22 cellular contexts compared by ENCODE assay signal in the genomic region with DNA sequence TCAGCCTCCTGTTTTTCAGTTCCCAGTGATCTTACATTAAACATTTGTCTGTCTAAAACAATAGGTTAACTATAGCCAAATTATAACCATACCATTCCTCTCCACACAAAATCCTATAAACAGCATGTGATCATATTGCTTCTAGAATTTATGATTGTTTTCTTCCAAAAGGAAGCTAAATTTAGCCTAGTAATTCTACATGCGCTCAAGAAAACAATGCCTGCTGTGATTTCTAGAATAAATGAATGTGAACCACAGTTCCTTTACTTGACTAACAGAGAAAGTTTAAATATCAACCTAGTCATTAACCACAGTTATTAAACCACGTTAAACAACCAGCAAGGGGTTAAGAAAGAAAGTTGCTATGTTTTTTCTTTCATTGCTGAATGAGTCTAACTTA. TPM values are rescaled to one million over a fixed set of nuclear protein-coding genes. Genes with fewer than 3 reads are reported as not detected.
A peak's percentile ranks its signal among the peaks of the same experiment; 100 is the strongest.
DNase-seq lines count a peak whose midpoint lies in the region; ATAC-seq and TF ChIP-seq lines count a peak whose summit lies in the region.
"Had no signal": no experiment of that assay in that cellular context is flagged by ENCODE, and none has a peak within 500 bp of the region (broad histone marks: within the 10 kb centered on the region; RNA-seq: fewer than 3 reads in every experiment).

No MANE protein-coding gene starts in this region.

- H3K27ac ChIP-seq in HCT116 (ENCODE audit: low read depth, low read length) (peak overlapping the region; percentile 91; the same call in 1 of the 2 replicates), angular gyrus (ENCODE audit: low read depth, low read length) (peak overlapping the region; percentile 1), gastrocnemius medialis (peak overlapping the region; percentile 70 to 75 (median 72)), smooth muscle cell (ENCODE audit: low read depth) (no peak overlapping the region)
- H3K27ac ChIP-seq: BLaER1, RWPE1 had no signal

- H3K27ac Mint-ChIP-seq in activated T-helper 2 cell treated with anti-CD3 and anti-CD28 coated beads, Interferon-gamma antibody, Interleukin-2, Interleukin-4, amounts not matched to agents 10 μg/mL and 5 μg/mL and 100 μg/mL, durations not matched to agents 14 hours and 24 hours and 36 hours, result no peak overlapping the region
- H3K27ac Mint-ChIP-seq: CD4-positive, alpha-beta memory T cell; GM23338; IgD-negative memory B cell had no signal

- TF ChIP-seq CTCF in HCT116 (IDR thresholded peaks at IDR 0.05 in 2 of 3, conservative IDR thresholded peaks at IDR 0.05 in 1 of 3; ENCODE audit: borderline replicate concordance in 1 of 3, insufficient read depth in 1 of 3, low read depth in 2 of 3, low read length in 2 of 3), result no peak
- no peak for TF ChIP-seq CTCF in gastrocnemius medialis (IDR thresholded peaks at IDR 0.05 in 4 of 5, conservative IDR thresholded peaks at IDR 0.05 in 1 of 5)
- TF ChIP-seq CTCF in smooth muscle cell (IDR thresholded peaks at IDR 0.05; ENCODE audit: borderline replicate concordance, insufficient read depth, poor library complexity, severe bottlenecking), result no peak

- peaks cover 7% of the 10 kb centered on the region for H3K27me3 Mint-ChIP-seq in activated T-helper 2 cell treated with anti-CD3 and anti-CD28 coated beads, Interferon-gamma antibody, Interleukin-2, Interleukin-4, amounts not matched to agents 10 μg/mL and 5 μg/mL and 100 μg/mL, durations not matched to agents 14 hours and 24 hours and 36 hours (ENCODE audit: low read depth)

- no TSS peak for BruUV-seq in HCT116 (replicated peaks; lab: Mats Ljungman, UMichigan)

- H3K4me1 ChIP-seq in HCT116 (ENCODE audit: control insufficient read depth in 1 of 2, insufficient read depth in 2 of 2, low read length in 2 of 2) (peaks cover 95 to 100% of the 10 kb centered on the region in 2 experiments), gastrocnemius medialis (peaks cover 54 to 64% of the 10 kb centered on the region in 2 donors), smooth muscle cell (ENCODE audit: low read depth) (no peaks in the 10 kb centered on the region)
- H3K4me1 ChIP-seq: BLaER1 had no signal

- H3K79me2 ChIP-seq in HCT116 (ENCODE audit: insufficient read depth, low read length), result peaks cover 100% of the 10 kb centered on the region
- H3K79me2 ChIP-seq in smooth muscle cell (ENCODE audit: low read depth), result no peaks in the 10 kb centered on the region

- H4K20me1 ChIP-seq in HCT116 (ENCODE audit: insufficient read depth), result no peaks in the 10 kb centered on the region
- H4K20me1 ChIP-seq in smooth muscle cell (ENCODE audit: low read depth), result no peaks in the 10 kb centered on the region
- H4K20me1 ChIP-seq: BLaER1 had no signal

- in situ Hi-C loops in gastrocnemius medialis (cut with MboI; ENCODE audit: low sequenced_read_pairs in 4 of 4), result no loop called here

- no peaks in the 10 kb centered on the region for H3F3A ChIP-seq in smooth muscle cell (ENCODE audit: low read depth)

- H3K9me3 ChIP-seq in HCT116 (ENCODE audit: control insufficient read depth in 1 of 2, insufficient read depth in 1 of 2, low read depth in 1 of 2, low read length in 2 of 2), result no peaks in the 10 kb centered on the region
- H3K9me3 ChIP-seq in gastrocnemius medialis, result no peaks in the 10 kb centered on the region
- no peaks in the 10 kb centered on the region for H3K9me3 ChIP-seq in smooth muscle cell (replicated peaks; ENCODE audit: low read depth)
- H3K9me3 ChIP-seq: BLaER1, MG63 had no signal

- no peak for DNase-seq in HCT116 (ENCODE audit: low read depth, low spot score)
- DNase-seq in foreskin melanocyte, result peak; percentile 94
- no peak for DNase-seq in gastrocnemius medialis
- no peak for DNase-seq in NCI-H146 (lab: John Stamatoyannopoulos, UW)
- no peak for DNase-seq in NAMALWA (ENCODE audit: low spot score)
- DNase-seq in activated T-helper 2 cell treated with anti-CD3 and anti-CD28 coated beads, Interferon-gamma antibody, Interleukin-2, Interleukin-4, amounts not matched to agents 10 μg/mL and 5 μg/mL and 100 μg/mL, durations not matched to agents 14 hours and 24 hours and 36 hours (ENCODE audit: low spot score), result no peak
- DNase-seq in smooth muscle cell (lab: John Stamatoyannopoulos, UW; ENCODE audit: unreplicated experiment), result no peak
- DNase-seq: Calu3; CD4-positive, alpha-beta memory T cell; EL; HCEC 1CT; Kasumi-1; MG63; NCI-H1436 treated with DMSO at 0.1 percent for 48 hours; OCI-M1; SIG-M5 had no signal

- peaks cover 18 to 71% of the 10 kb centered on the region in 2 experiments for H3K36me3 ChIP-seq in HCT116 (ENCODE audit: control insufficient read depth in 1 of 2, insufficient read depth in 2 of 2, low read length in 2 of 2)
- no peaks in the 10 kb centered on the region for H3K36me3 ChIP-seq in gastrocnemius medialis
- no peaks in the 10 kb centered on the region for H3K36me3 ChIP-seq in smooth muscle cell (ENCODE audit: low read depth)
- H3K36me3 ChIP-seq: BLaER1 had no signal

- POLR2A ChIA-PET in HCT116 (lab: Charles Lee), result no interaction called here

- H3K9me2 ChIP-seq in HCT116 (ENCODE audit: insufficient read depth), result no peaks in the 10 kb centered on the region

- no peaks in the 10 kb centered on the region for H3K36me3 Mint-ChIP-seq in activated T-helper 2 cell treated with anti-CD3 and anti-CD28 coated beads, Interferon-gamma antibody, Interleukin-2, Interleukin-4, amounts not matched to agents 10 μg/mL and 5 μg/mL and 100 μg/mL, durations not matched to agents 14 hours and 24 hours and 36 hours (ENCODE audit: low read depth)
- H3K36me3 Mint-ChIP-seq: CD4-positive, alpha-beta memory T cell; IgD-negative memory B cell had no signal

- no peaks in the 10 kb centered on the region for H3K4me1 Mint-ChIP-seq in activated T-helper 2 cell treated with anti-CD3 and anti-CD28 coated beads, Interferon-gamma antibody, Interleukin-2, Interleukin-4, amounts not matched to agents 10 μg/mL and 5 μg/mL and 100 μg/mL, durations not matched to agents 14 hours and 24 hours and 36 hours (ENCODE audit: low read depth)
- H3K4me1 Mint-ChIP-seq: CD4-positive, alpha-beta memory T cell had no signal

- intact Hi-C loops in HCT116 (cut with micrococcal nuclease) (no loop called here), gastrocnemius medialis (cut with DNase I; ENCODE audit: low total_unique reads) (no loop called here)
- intact Hi-C loops in activated T-helper 2 cell treated with anti-CD3 and anti-CD28 coated beads, Interferon-gamma antibody, Interleukin-2, Interleukin-4, amounts not matched to agents 10 μg/mL and 5 μg/mL and 100 μg/mL, durations not matched to agents 14 hours and 24 hours and 36 hours (cut with micrococcal nuclease), result no loop called here

- H2AFZ ChIP-seq in HCT116 (ENCODE audit: low read depth, low read length, poor library complexity, severe bottlenecking) (no peak overlapping the region), smooth muscle cell (ENCODE audit: low read depth) (no peak overlapping the region)
- H2AFZ ChIP-seq: GM23338 had no signal

- CTCF ChIA-PET in HCT116 (lab: Charles Lee), result no interaction called here

- WGBS in smooth muscle cell (ENCODE audit: low lambda C conversion rate), result 85% methylated on average over 2 of the region's 2 CpGs

- TF ChIP-seq POLR2A in HCT116 (IDR thresholded peaks at IDR 0.05; ENCODE audit: borderline replicate concordance, extremely low read depth, insufficient read depth, insufficient read length) (no peak), gastrocnemius medialis (IDR thresholded peaks at IDR 0.05) (no peak)

- ATAC-seq in HCT116 (no peak), gastrocnemius medialis (no peak)
- ATAC-seq: GM12878, GM23338 had no signal

- H3K4me3 Mint-ChIP-seq in activated T-helper 2 cell treated with anti-CD3 and anti-CD28 coated beads, Interferon-gamma antibody, Interleukin-2, Interleukin-4, amounts not matched to agents 10 μg/mL and 5 μg/mL and 100 μg/mL, durations not matched to agents 14 hours and 24 hours and 36 hours (ENCODE audit: low read depth), result no peak overlapping the region
- H3K4me3 Mint-ChIP-seq: CD4-positive, alpha-beta memory T cell; GM23338; IgD-negative memory B cell had no signal

- no peak overlapping the region for H3K4me3 ChIP-seq in HCT116 (replicated peaks in 1 of 2; ENCODE audit: low read depth in 1 of 2, low read length in 2 of 2)
- no peak overlapping the region for H3K4me3 ChIP-seq in gastrocnemius medialis
- H3K4me3 ChIP-seq in smooth muscle cell, result no peak overlapping the region
- H3K4me3 ChIP-seq: BLaER1, GM12878, GM23338, MG63 had no signal

- no peak overlapping the region for H3K4me2 ChIP-seq in HCT116 (ENCODE audit: low read length)
- H3K4me2 ChIP-seq in smooth muscle cell, result no peak overlapping the region
- H3K4me2 ChIP-seq: BLaER1, GM23338 had no signal

- no peaks in the 10 kb centered on the region for H3K9me3 Mint-ChIP-seq in activated T-helper 2 cell treated with anti-CD3 and anti-CD28 coated beads, Interferon-gamma antibody, Interleukin-2, Interleukin-4, amounts not matched to agents 10 μg/mL and 5 μg/mL and 100 μg/mL, durations not matched to agents 14 hours and 24 hours and 36 hours
- H3K9me3 Mint-ChIP-seq: CD4-positive, alpha-beta memory T cell; GM23338; IgD-negative memory B cell had no signal

- H3K27me3 ChIP-seq in HCT116 (ENCODE audit: insufficient read depth, low read length), result no peaks in the 10 kb centered on the region
- H3K27me3 ChIP-seq in gastrocnemius medialis, result no peaks in the 10 kb centered on the region
- no peaks in the 10 kb centered on the region for H3K27me3 ChIP-seq in smooth muscle cell (ENCODE audit: low read depth)
- H3K27me3 ChIP-seq: BLaER1, MG63 had no signal

- H3K9ac ChIP-seq in HCT116 (ENCODE audit: low read length) (peak overlapping the region; percentile 0; the same call in 1 of the 2 replicates), smooth muscle cell (ENCODE audit: low read depth) (no peak overlapping the region)
- H3K9ac ChIP-seq: BLaER1 had no signal

- no peak for TF ChIP-seq RAD21 in HCT116 (IDR thresholded peaks at IDR 0.05; ENCODE audit: low read depth)

- RAD21 ChIA-PET in HCT116 (lab: Charles Lee; ENCODE audit: low non-redundant PET in 1 of 2, low total read pairs in 2 of 2, uncharacterized antibody in 2 of 2, unreplicated experiment in 2 of 2), result no interaction called here

RNA-seq across cellular contexts. Expression of a gene that starts 26.4 kb away (rescaled TPM):
- total RNA-seq in HCT116 (2021; ENCODE audit: unreplicated experiment) (200 TPM), gastrocnemius medialis (10 to 100 TPM; 15.9 to 36.8 (median 28.7) TPM), smooth muscle cell (12.0 and 12.8 TPM in 2 replicates)
- polyA plus RNA-seq in HCT116 (2012), result 71.3 and 91.7 TPM in 2 replicates
- total RNA-seq in activated T-helper 2 cell treated with anti-CD3 and anti-CD28 coated beads, Interferon-gamma antibody, Interleukin-2, Interleukin-4, amounts not matched to agents 10 μg/mL and 5 μg/mL and 100 μg/mL, durations not matched to agents 14 hours and 24 hours and 36 hours, result 1.5 TPM in 2 replicates
- polyA plus RNA-seq in smooth muscle cell, result 1.2 and 5.2 TPM in 2 replicates
- polyA plus RNA-seq: CD4-positive, alpha-beta memory T cell; IgD-negative memory B cell had no signal
